1 cellular context compared by ENCODE assay signal in genomic region chr18:35491689-35492077, GRCh38.
TF ChIP-seq lines count a peak whose summit lies in the region.

No MANE protein-coding gene starts in this region.

TF ChIP-seq in HepG2, 621 proteins besides CTCF, POLR2A, EP300 and RAD21:
- no peak for TF ChIP-seq BCL3 (CRISPR knock-in tag; IDR thresholded peaks at IDR 0.05)
- TF ChIP-seq ARHGAP35 (CRISPR knock-in tag; IDR thresholded peaks at IDR 0.05; ENCODE audit: borderline replicate concordance), result no peak
TF ChIP-seq in HepG2: peak in this region for 0.
